ENCODE assay signal across 8 cellular contexts in genomic region chr17:2511462-2512369, GRCh38. TPM values are rescaled to one million over a fixed set of nuclear protein-coding genes. Genes with fewer than 3 reads are reported as not detected.
DNase-seq lines count a peak whose midpoint lies in the region; ATAC-seq and TF ChIP-seq lines count a peak whose summit lies in the region.

TSS of gene METTL16 (minus strand) at chr17:2511888. CDS start at chr17:2502331, 9,557 bp downstream.

- H3K4me3 ChIP-seq in LNCaP clone FGC (ENCODE audit: low read depth, low read length) (peak within 1 kb of the TSS; percentile 88), fibroblast of mammary gland (ENCODE audit: control insufficient read depth, low read depth, low read length) (peak within 1 kb of the TSS; percentile 81)
- peak within 1 kb of the TSS; percentile 74 for H3K4me3 ChIP-seq in naive thymus-derived CD4-positive, alpha-beta T cell (ENCODE audit: low read length)

- no peaks in the 10 kb centered on the region for H3K27me3 ChIP-seq in naive thymus-derived CD4-positive, alpha-beta T cell (ENCODE audit: control insufficient read depth in 2 of 2, insufficient read depth in 2 of 2, low read length in 2 of 2)

- H3K9me3 Mint-ChIP-seq in activated T-helper 1 cell treated with anti-CD3 and anti-CD28 coated beads, Interleukin-12 subunit alpha, Interleukin-12 subunit beta, Interleukin-2, Interleukin-4 antibody, amounts not matched to agents 30 ng/mL and 10 ng/mL and 1 ng/mL, durations not matched to agents 14 hours and 24 hours and 36 hours = no peaks in the 10 kb centered on the region
- H3K9me3 Mint-ChIP-seq in naive thymus-derived CD4-positive, alpha-beta T cell = no peaks in the 10 kb centered on the region
- no peaks in the 10 kb centered on the region for H3K9me3 Mint-ChIP-seq in stimulated activated naive B cell treated with anti-CD40 and anti-IgM and Interleukin-4, amounts not matched to agents 10 μg/mL and 1 μg/mL and 100 μg/mL, for 72 hours

- peak; percentile 99 for ATAC-seq in naive thymus-derived CD4-positive, alpha-beta T cell
- peak; percentile 98 for ATAC-seq in stimulated activated naive B cell treated with anti-CD40 and anti-IgM and Interleukin-4, amounts not matched to agents 10 μg/mL and 1 μg/mL and 100 μg/mL, for 72 hours (replicated peaks)

- H3K36me3 Mint-ChIP-seq in activated T-helper 1 cell treated with anti-CD3 and anti-CD28 coated beads, Interleukin-12 subunit alpha, Interleukin-12 subunit beta, Interleukin-2, Interleukin-4 antibody, amounts not matched to agents 30 ng/mL and 10 ng/mL and 1 ng/mL, durations not matched to agents 14 hours and 24 hours and 36 hours (ENCODE audit: low read depth) = peaks cover 11% of the 10 kb centered on the region
- peaks cover 4 to 13% (median 12%) of the 10 kb centered on the region in 5 donors for H3K36me3 Mint-ChIP-seq in naive thymus-derived CD4-positive, alpha-beta T cell
- peaks cover 11 to 12% of the 10 kb centered on the region in 2 donors for H3K36me3 Mint-ChIP-seq in stimulated activated naive B cell treated with anti-CD40 and anti-IgM and Interleukin-4, amounts not matched to agents 10 μg/mL and 1 μg/mL and 100 μg/mL, for 72 hours

- DNase-seq in EL (peak; percentile 99), H4 (ENCODE audit: low spot score) (peak; percentile 95), LNCaP clone FGC (ENCODE audit: low read depth) (peak; percentile 98), RPMI8226 (peak; percentile 96), fibroblast of mammary gland (ENCODE audit: low read depth) (peak; percentile 99)
- peak; percentile 95 for DNase-seq in activated T-helper 1 cell treated with anti-CD3 and anti-CD28 coated beads, Interleukin-12 subunit alpha, Interleukin-12 subunit beta, Interleukin-2, Interleukin-4 antibody, amounts not matched to agents 30 ng/mL and 10 ng/mL and 1 ng/mL, durations not matched to agents 14 hours and 24 hours and 36 hours (ENCODE audit: low spot score)
- DNase-seq in naive thymus-derived CD4-positive, alpha-beta T cell = peak; percentile 86 to 99 (median 95)
- peak; percentile 96 for DNase-seq in stimulated activated naive B cell treated with anti-CD40 and anti-IgM and Interleukin-4, amounts not matched to agents 10 μg/mL and 1 μg/mL and 100 μg/mL, for 72 hours

- intact Hi-C loops in activated T-helper 1 cell treated with anti-CD3 and anti-CD28 coated beads, Interleukin-12 subunit alpha, Interleukin-12 subunit beta, Interleukin-2, Interleukin-4 antibody, amounts not matched to agents 30 ng/mL and 10 ng/mL and 1 ng/mL, durations not matched to agents 14 hours and 24 hours and 36 hours (cut with micrococcal nuclease) = loop anchor here (1.0 to 5.0 kb wide), 6 partner anchors 49 to 200 kb away; partner anchors contain the start of genes CLUH, MNT, PAFAH1B1 and SGSM2
- intact Hi-C loops in naive thymus-derived CD4-positive, alpha-beta T cell (cut with micrococcal nuclease) = loop anchor here (1.0 to 5.0 kb wide), 6 partner anchors 82 to 1856 kb away; partner anchors contain the start of genes CLUH (in 2 of the 2), MNT (in 2 of the 2), PAFAH1B1 (in 2 of the 2) and UBE2G1 (in 1 of the 2)

- POLR2A ChIA-PET in naive thymus-derived CD4-positive, alpha-beta T cell (lab: Charles Lee) = interaction anchor here (0.5 to 2.4 kb wide), 15 partner anchors 21 to 863 kb away, joined by 3 to 10 read pairs (median 4); partner anchors contain the start of genes PAFAH1B1 and RILP

- TF ChIP-seq CTCF in LNCaP clone FGC (IDR thresholded peaks at IDR 0.05; ENCODE audit: control insufficient read depth, extremely low read depth, insufficient read depth) = no peak
- no peak for TF ChIP-seq CTCF in fibroblast of mammary gland (conservative IDR thresholded peaks at IDR 0.05; ENCODE audit: control insufficient read depth, insufficient read depth, low read depth, low read length)

- peaks cover 3% of the 10 kb centered on the region for H3K27me3 Mint-ChIP-seq in activated T-helper 1 cell treated with anti-CD3 and anti-CD28 coated beads, Interleukin-12 subunit alpha, Interleukin-12 subunit beta, Interleukin-2, Interleukin-4 antibody, amounts not matched to agents 30 ng/mL and 10 ng/mL and 1 ng/mL, durations not matched to agents 14 hours and 24 hours and 36 hours (ENCODE audit: insufficient read depth)
- H3K27me3 Mint-ChIP-seq in naive thymus-derived CD4-positive, alpha-beta T cell = no peaks in the 10 kb centered on the region
- H3K27me3 Mint-ChIP-seq in stimulated activated naive B cell treated with anti-CD40 and anti-IgM and Interleukin-4, amounts not matched to agents 10 μg/mL and 1 μg/mL and 100 μg/mL, for 72 hours = no peaks in the 10 kb centered on the region

- no peaks in the 10 kb centered on the region for H3K36me3 ChIP-seq in naive thymus-derived CD4-positive, alpha-beta T cell (ENCODE audit: control insufficient read depth in 2 of 3, insufficient read depth in 3 of 3, low read length in 3 of 3)

- H3K4me1 Mint-ChIP-seq in activated T-helper 1 cell treated with anti-CD3 and anti-CD28 coated beads, Interleukin-12 subunit alpha, Interleukin-12 subunit beta, Interleukin-2, Interleukin-4 antibody, amounts not matched to agents 30 ng/mL and 10 ng/mL and 1 ng/mL, durations not matched to agents 14 hours and 24 hours and 36 hours (ENCODE audit: low read depth) = peaks cover 11% of the 10 kb centered on the region
- H3K4me1 Mint-ChIP-seq in naive thymus-derived CD4-positive, alpha-beta T cell = peaks cover 13 to 22% (median 15%) of the 10 kb centered on the region in 7 donors
- H3K4me1 Mint-ChIP-seq in stimulated activated naive B cell treated with anti-CD40 and anti-IgM and Interleukin-4, amounts not matched to agents 10 μg/mL and 1 μg/mL and 100 μg/mL, for 72 hours = peaks cover 10 to 12% of the 10 kb centered on the region in 2 donors

- peak within 1 kb of the TSS; percentile 89 for H3K27ac ChIP-seq in naive thymus-derived CD4-positive, alpha-beta T cell (ENCODE audit: low read depth, low read length)

- H3K9me3 ChIP-seq in naive thymus-derived CD4-positive, alpha-beta T cell (ENCODE audit: control insufficient read depth in 2 of 3, low read length in 3 of 3) = no peaks in the 10 kb centered on the region

- H3K27ac Mint-ChIP-seq in activated T-helper 1 cell treated with anti-CD3 and anti-CD28 coated beads, Interleukin-12 subunit alpha, Interleukin-12 subunit beta, Interleukin-2, Interleukin-4 antibody, amounts not matched to agents 30 ng/mL and 10 ng/mL and 1 ng/mL, durations not matched to agents 14 hours and 24 hours and 36 hours = peak within 1 kb of the TSS; percentile 9
- peak within 1 kb of the TSS in 2 of 9 donors; percentile 32 to 77 for H3K27ac Mint-ChIP-seq in naive thymus-derived CD4-positive, alpha-beta T cell
- no peak within 1 kb of the TSS for H3K27ac Mint-ChIP-seq in stimulated activated naive B cell treated with anti-CD40 and anti-IgM and Interleukin-4, amounts not matched to agents 10 μg/mL and 1 μg/mL and 100 μg/mL, for 72 hours

- no peak within 1 kb of the TSS for H3K4me3 Mint-ChIP-seq in activated T-helper 1 cell treated with anti-CD3 and anti-CD28 coated beads, Interleukin-12 subunit alpha, Interleukin-12 subunit beta, Interleukin-2, Interleukin-4 antibody, amounts not matched to agents 30 ng/mL and 10 ng/mL and 1 ng/mL, durations not matched to agents 14 hours and 24 hours and 36 hours
- H3K4me3 Mint-ChIP-seq in naive thymus-derived CD4-positive, alpha-beta T cell = peak within 1 kb of the TSS in 2 of 10 donors; percentile 33 to 55
- peak within 1 kb of the TSS in 1 of 2 donors; percentile 59 for H3K4me3 Mint-ChIP-seq in stimulated activated naive B cell treated with anti-CD40 and anti-IgM and Interleukin-4, amounts not matched to agents 10 μg/mL and 1 μg/mL and 100 μg/mL, for 72 hours

- H3K4me1 ChIP-seq in naive thymus-derived CD4-positive, alpha-beta T cell (ENCODE audit: control insufficient read depth in 2 of 2, insufficient read depth in 2 of 2, low read length in 2 of 2) = peaks cover 9 to 14% of the 10 kb centered on the region in 2 donors

- CTCF ChIA-PET in naive thymus-derived CD4-positive, alpha-beta T cell (lab: Charles Lee) = no interaction called here

RNA-seq across cellular contexts. Expression of gene METTL16, which starts in this region (rescaled TPM):
- total RNA-seq in H4 (2014; rRNA removed; shearing (Covaris generic)) = 35.9 and 44.4 TPM in 2 replicates
- 53.9 and 57.9 TPM in 2 replicates for total RNA-seq in activated T-helper 1 cell treated with anti-CD3 and anti-CD28 coated beads, Interleukin-12 subunit alpha, Interleukin-12 subunit beta, Interleukin-2, Interleukin-4 antibody, amounts not matched to agents 30 ng/mL and 10 ng/mL and 1 ng/mL, durations not matched to agents 14 hours and 24 hours and 36 hours
- 10 to 100 TPM; 33.5 to 67.7 (median 52.7) TPM for total RNA-seq in naive thymus-derived CD4-positive, alpha-beta T cell
- 10 to 100 TPM; 21.0 to 31.4 TPM for polyA plus RNA-seq in naive thymus-derived CD4-positive, alpha-beta T cell

Comparison
In these comparisons a context has a peak if more than half of its experiments do, and no peak if none do; other contexts are left out.
1. Peak in every context shown above with its lines: DNase-seq, ATAC-seq, H3K4me3 ChIP-seq and H3K27ac ChIP-seq.